9 cellular contexts compared by ENCODE assay signal in the genomic region with DNA sequence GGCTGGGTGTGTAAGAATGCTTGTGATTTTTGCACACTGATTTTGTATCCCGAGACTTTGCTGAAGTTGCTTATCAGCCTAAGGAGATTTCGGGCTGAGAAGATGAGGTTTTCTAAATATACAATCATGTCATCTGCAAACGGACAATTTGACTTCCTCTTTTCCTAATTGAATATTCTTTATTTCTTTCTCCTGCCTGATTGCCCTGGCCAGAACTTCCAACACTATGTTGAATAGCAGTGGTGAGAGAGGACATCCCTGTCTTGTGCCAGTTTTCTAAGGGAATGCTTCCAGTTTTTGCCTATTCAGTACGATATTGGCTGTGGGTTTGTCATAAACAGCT. TPM values are rescaled to one million over a fixed set of nuclear protein-coding genes. Genes with fewer than 3 reads are reported as not detected.
DNase-seq lines count a peak whose midpoint lies in the region; ATAC-seq and TF ChIP-seq lines count a peak whose summit lies in the region.
"Not testable (repeated sequence)": the region's sequence is repeated elsewhere in the genome, so short reads cannot be mapped to it uniquely, and the experiment has no call there.
"Had no signal": no experiment of that assay in that cellular context is flagged by ENCODE, and none has a peak within 500 bp of the region (broad histone marks: within the 10 kb centered on the region; RNA-seq: fewer than 3 reads in every experiment).

No MANE protein-coding gene starts in this region.

- 36% methylated on average over 4 of the region's 4 CpGs for WGBS in SK-N-SH (ENCODE audit: low lambda C conversion rate)
- WGBS in endodermal cell (ENCODE audit: insufficient coverage in 1 of 2, insufficient read length in 1 of 2), 2 experiments = 52 to 58% methylated on average over 3 to 4 of the region's 4 CpGs

- H3F3A ChIP-seq in SK-N-SH (replicated peaks; ENCODE audit: insufficient read depth) = not testable (repeated sequence)
- peaks cover 14% of the 10 kb centered on the region for H3F3A ChIP-seq in neural progenitor cell (ENCODE audit: low read depth)

- not testable (repeated sequence) for TF ChIP-seq RAD21 in SK-N-SH (IDR thresholded peaks at IDR 0.05; ENCODE audit: low read length)

- H3K27ac ChIP-seq in BLaER1 (peak overlapping the region; percentile 83), SK-N-SH (ENCODE audit: low read depth in 2 of 2, low read length in 1 of 2) (peak overlapping the region in 1 of 2 experiments; percentile 28; a peak in 1 of 4 replicates)
- H3K27ac ChIP-seq in endodermal cell (ENCODE audit: low read depth, low read length); neural progenitor cell; stomach smooth muscle (ENCODE audit: low read length): not testable (repeated sequence)

- H3K9me2 ChIP-seq in SK-N-SH = not testable (repeated sequence)

- H3K4me2 ChIP-seq in BLaER1 = peak overlapping the region; percentile 94
- peak overlapping the region; percentile 66 for H3K4me2 ChIP-seq in SK-N-SH
- peak overlapping the region; percentile 83 for H3K4me2 ChIP-seq in neural progenitor cell

- not testable (repeated sequence) for H3K79me2 ChIP-seq in SK-N-SH (ENCODE audit: insufficient read depth)
- peaks cover 37% of the 10 kb centered on the region for H3K79me2 ChIP-seq in neural progenitor cell (ENCODE audit: low read depth)

- CTCF ChIA-PET in SK-N-SH (lab: Yijun Ruan, JAX) = not testable (repeated sequence)

- peaks cover 19% of the 10 kb centered on the region; the same call in 1 of the 2 replicates for H3K36me3 Mint-ChIP-seq in HFFc6 (ENCODE audit: low read depth)
- H3K36me3 Mint-ChIP-seq in activated naive CD8-positive, alpha-beta T cell treated with anti-CD3 and anti-CD28 coated beads, Interleukin-2, amount 10 ng/mL, durations not matched to agents 7 days and 5 days; neural progenitor cell: not testable (repeated sequence)
- H3K36me3 Mint-ChIP-seq in endodermal cell (ENCODE audit: low read depth) = peaks cover 34% of the 10 kb centered on the region

- H2AFZ ChIP-seq in SK-N-SH (ENCODE audit: low read depth) (peak overlapping the region; percentile 88), neural progenitor cell (replicated peaks) (peak overlapping the region; percentile 94)

- not testable (repeated sequence) for H3K9me3 Mint-ChIP-seq in HFFc6; activated naive CD8-positive, alpha-beta T cell treated with anti-CD3 and anti-CD28 coated beads, Interleukin-2, amount 10 ng/mL, durations not matched to agents 7 days and 5 days
- peaks cover 19% of the 10 kb centered on the region for H3K9me3 Mint-ChIP-seq in endodermal cell
- H3K9me3 Mint-ChIP-seq in neural progenitor cell = peaks cover 33% of the 10 kb centered on the region

- peaks cover 13% of the 10 kb centered on the region for H3K9me3 ChIP-seq in BLaER1
- not testable (repeated sequence) for H3K9me3 ChIP-seq in SK-N-SH; endodermal cell (ENCODE audit: control insufficient read depth, low read length); iPS-18c (ENCODE audit: control insufficient read depth, insufficient read depth, low read length); neural progenitor cell (ENCODE audit: low read depth); stomach smooth muscle (ENCODE audit: control insufficient read depth in 2 of 2, low read length in 2 of 2)

- not testable (repeated sequence) for H4K20me1 ChIP-seq in BLaER1; SK-N-SH (ENCODE audit: insufficient read depth); neural progenitor cell (ENCODE audit: low read depth)

- ATAC-seq in activated naive CD8-positive, alpha-beta T cell treated with anti-CD3 and anti-CD28 coated beads, Interleukin-2, amount 10 ng/mL, durations not matched to agents 7 days and 5 days (ENCODE audit: low read depth) = not testable (repeated sequence)

- H3K27me3 ChIP-seq in BLaER1; SK-N-SH (ENCODE audit: insufficient read depth); endodermal cell (ENCODE audit: control insufficient read depth, insufficient read depth, low read length, poor library complexity, severe bottlenecking); neural progenitor cell: not testable (repeated sequence)
- H3K27me3 ChIP-seq in stomach smooth muscle (ENCODE audit: control insufficient read depth in 1 of 2, insufficient read depth in 2 of 2, low read length in 2 of 2) = peaks cover 9 to 10% of the 10 kb centered on the region in 2 donors

- POLR2A ChIA-PET in SK-N-SH (lab: Yijun Ruan, JAX); activated naive CD8-positive, alpha-beta T cell treated with anti-CD3 and anti-CD28 coated beads, Interleukin-2, amount 10 ng/mL, durations not matched to agents 7 days and 5 days (lab: Charles Lee): not testable (repeated sequence)

- H3K9ac ChIP-seq in BLaER1 (peak overlapping the region; percentile 86), SK-N-SH (peak overlapping the region; percentile 50), stomach smooth muscle (ENCODE audit: low read length in 2 of 2) (peak overlapping the region; percentile 56 to 76)
- not testable (repeated sequence) for H3K9ac ChIP-seq in endodermal cell (ENCODE audit: extremely low read depth, low read length, poor library complexity, severe bottlenecking); neural progenitor cell

- TF ChIP-seq EP300 in SK-N-SH (IDR thresholded peaks at IDR 0.05; ENCODE audit: borderline replicate concordance in 1 of 2, low read depth in 1 of 2, low read length in 1 of 2) = not testable (repeated sequence)

- peak overlapping the region; percentile 96 for H3K4me3 Mint-ChIP-seq in HFFc6
- peak overlapping the region; percentile 96 for H3K4me3 Mint-ChIP-seq in activated naive CD8-positive, alpha-beta T cell treated with anti-CD3 and anti-CD28 coated beads, Interleukin-2, amount 10 ng/mL, durations not matched to agents 7 days and 5 days
- peak overlapping the region; percentile 91 for H3K4me3 Mint-ChIP-seq in endodermal cell
- H3K4me3 Mint-ChIP-seq in neural progenitor cell = peak overlapping the region; percentile 85

- H3K4me1 Mint-ChIP-seq in HFFc6 (ENCODE audit: low read depth) (peaks cover 31% of the 10 kb centered on the region), endodermal cell (peaks cover 11% of the 10 kb centered on the region)
- H3K4me1 Mint-ChIP-seq in activated naive CD8-positive, alpha-beta T cell treated with anti-CD3 and anti-CD28 coated beads, Interleukin-2, amount 10 ng/mL, durations not matched to agents 7 days and 5 days = peaks cover 31% of the 10 kb centered on the region
- not testable (repeated sequence) for H3K4me1 Mint-ChIP-seq in neural progenitor cell

- not testable (repeated sequence) for TF ChIP-seq CTCF in HFFc6 (IDR thresholded peaks at IDR 0.05); SK-N-SH (IDR thresholded peaks at IDR 0.05); endodermal cell (conservative IDR thresholded peaks at IDR 0.05); neural progenitor cell (IDR thresholded peaks at IDR 0.05)

- H3K4me1 ChIP-seq in BLaER1 (peaks cover 41% of the 10 kb centered on the region), stomach smooth muscle (ENCODE audit: control insufficient read depth, insufficient read depth, low read length) (peaks cover 11% of the 10 kb centered on the region)
- H3K4me1 ChIP-seq in SK-N-SH (ENCODE audit: control insufficient read depth in 1 of 2, insufficient read depth in 2 of 2, low read depth in 1 of 2, low read length in 1 of 2); endodermal cell (ENCODE audit: control insufficient read depth, insufficient read depth, low read length); neural progenitor cell: not testable (repeated sequence)

- H3K36me3 ChIP-seq in BLaER1; SK-N-SH (replicated peaks in 1 of 2; ENCODE audit: control insufficient read depth in 1 of 2, insufficient read depth in 2 of 2, low read length in 1 of 2); endodermal cell (ENCODE audit: control insufficient read depth, insufficient read depth, low read length); neural progenitor cell; stomach smooth muscle (ENCODE audit: control insufficient read depth in 2 of 2, insufficient read depth in 2 of 2, low read length in 2 of 2): not testable (repeated sequence)

- peak overlapping the region; percentile 97 for H3K27ac Mint-ChIP-seq in HFFc6
- H3K27ac Mint-ChIP-seq in activated naive CD8-positive, alpha-beta T cell treated with anti-CD3 and anti-CD28 coated beads, Interleukin-2, amount 10 ng/mL, durations not matched to agents 7 days and 5 days = peak overlapping the region; percentile 85
- peak overlapping the region; percentile 90 for H3K27ac Mint-ChIP-seq in endodermal cell
- H3K27ac Mint-ChIP-seq in neural progenitor cell = not testable (repeated sequence)

- not testable (repeated sequence) for DNase-seq in HFFc6; SK-N-SH; activated naive CD8-positive, alpha-beta T cell treated with anti-CD3 and anti-CD28 coated beads, Interleukin-2, amount 10 ng/mL, durations not matched to agents 7 days and 5 days; endodermal cell; neural progenitor cell (ENCODE audit: low spot score)

- H3K4me3 ChIP-seq in BLaER1 (peak overlapping the region; percentile 80), SK-N-SH (ENCODE audit: low read depth in 2 of 2, low read length in 1 of 2) (peak overlapping the region; percentile 51 to 65), endodermal cell (ENCODE audit: low read length) (peak overlapping the region; percentile 83), iPS-18c (ENCODE audit: insufficient read depth, low read depth, low read length) (peak overlapping the region; percentile 74; the same call in 1 of the 2 replicates), neural progenitor cell (peak overlapping the region; percentile 57), stomach smooth muscle (ENCODE audit: low read length in 2 of 2) (peak overlapping the region; percentile 75 to 91)

- not testable (repeated sequence) for H3K27me3 Mint-ChIP-seq in HFFc6 (ENCODE audit: insufficient read depth)
- peaks cover 45% of the 10 kb centered on the region for H3K27me3 Mint-ChIP-seq in activated naive CD8-positive, alpha-beta T cell treated with anti-CD3 and anti-CD28 coated beads, Interleukin-2, amount 10 ng/mL, durations not matched to agents 7 days and 5 days
- peaks cover 35% of the 10 kb centered on the region for H3K27me3 Mint-ChIP-seq in endodermal cell (ENCODE audit: insufficient read depth)
- H3K27me3 Mint-ChIP-seq in neural progenitor cell (ENCODE audit: insufficient read depth, low read depth) = peaks cover 14% of the 10 kb centered on the region

RNA-seq across cellular contexts. Expression of gene DPPA5, which starts 43.6 kb away (rescaled TPM):
- not detected for total RNA-seq in HFFc6 (2021; fragmentation: NEBNext Ultra II Directional; extraction: Animal tissue kit (Norgen Biotek cat#: 25700))
- polyA plus RNA-seq in SK-N-SH (2012; rRNA removed) = not detected in 2 replicates
- polyA plus RNA-seq in SK-N-SH (2012; cell fraction: cytosol; rRNA removed) = not detected in 2 replicates
- polyA plus RNA-seq in SK-N-SH (2012; cell fraction: nucleus; rRNA removed) = not detected in 2 replicates
- not detected for total RNA-seq in activated naive CD8-positive, alpha-beta T cell treated with anti-CD3 and anti-CD28 coated beads, Interleukin-2, amount 10 ng/mL, durations not matched to agents 7 days and 5 days
- total RNA-seq in endodermal cell (not detected), neural progenitor cell (ENCODE audit: low replicate concordance) (not detected in 2 replicates)
- polyA plus RNA-seq in endodermal cell (2013, experiment 1 of 2) = not detected
- polyA plus RNA-seq in endodermal cell (2013, experiment 2 of 2) = not detected
- total RNA-seq: glomerular endothelial cell had no signal

RNA-seq across cellular contexts. Expression of gene KHDC1, which starts 47.5 kb away (rescaled TPM):
- 1 to 10 TPM; 4.8 to 6.3 (median 5.9) TPM for total RNA-seq in HFFc6 (2021; fragmentation: NEBNext Ultra II Directional; extraction: Animal tissue kit (Norgen Biotek cat#: 25700))
- 6.0 and 6.6 TPM in 2 replicates for polyA plus RNA-seq in SK-N-SH (2012; rRNA removed)
- polyA plus RNA-seq in SK-N-SH (2012; cell fraction: cytosol; rRNA removed) = 5.0 TPM in 2 replicates
- polyA plus RNA-seq in SK-N-SH (2012; cell fraction: nucleus; rRNA removed) = 9.7 and 10.2 TPM in 2 replicates
- 1 to 10 TPM; 3.2 to 5.0 TPM for total RNA-seq in activated naive CD8-positive, alpha-beta T cell treated with anti-CD3 and anti-CD28 coated beads, Interleukin-2, amount 10 ng/mL, durations not matched to agents 7 days and 5 days
- total RNA-seq in endodermal cell (1 to 10 TPM; 5.4 to 7.1 TPM), neural progenitor cell (ENCODE audit: low replicate concordance) (7.0 and 13.2 TPM in 2 replicates)
- polyA plus RNA-seq in endodermal cell (2013, experiment 1 of 2) = 6.2 TPM
- 5.6 TPM for polyA plus RNA-seq in endodermal cell (2013, experiment 2 of 2)

RNA-seq across cellular contexts. Expression of gene KHDC3L, which starts 52.0 kb away (rescaled TPM):
- not detected for total RNA-seq in HFFc6 (2021; fragmentation: NEBNext Ultra II Directional; extraction: Animal tissue kit (Norgen Biotek cat#: 25700))
- not detected in 2 replicates for polyA plus RNA-seq in SK-N-SH (2012; rRNA removed)
- polyA plus RNA-seq in SK-N-SH (2012; cell fraction: cytosol; rRNA removed) = not detected in 2 replicates
- polyA plus RNA-seq in SK-N-SH (2012; cell fraction: nucleus; rRNA removed) = 0.05 and 0.33 TPM in 2 replicates
- not detected for total RNA-seq in activated naive CD8-positive, alpha-beta T cell treated with anti-CD3 and anti-CD28 coated beads, Interleukin-2, amount 10 ng/mL, durations not matched to agents 7 days and 5 days
- total RNA-seq in endodermal cell (not detected), neural progenitor cell (ENCODE audit: low replicate concordance) (not detected in 2 replicates)
- polyA plus RNA-seq in endodermal cell (2013, experiment 1 of 2) = not detected
- not detected for polyA plus RNA-seq in endodermal cell (2013, experiment 2 of 2)
- total RNA-seq: glomerular endothelial cell had no signal

RNA-seq across cellular contexts. Expression of gene OOEP, which starts 59.2 kb away (rescaled TPM):
- not detected for total RNA-seq in HFFc6 (2021; fragmentation: NEBNext Ultra II Directional; extraction: Animal tissue kit (Norgen Biotek cat#: 25700))
- not detected in 2 replicates for polyA plus RNA-seq in SK-N-SH (2012; rRNA removed)
- polyA plus RNA-seq in SK-N-SH (2012; cell fraction: cytosol; rRNA removed) = not detected in 2 replicates
- not detected in 2 replicates for polyA plus RNA-seq in SK-N-SH (2012; cell fraction: nucleus; rRNA removed)
- 1 to 10 TPM; 1.1 to 1.4 TPM for total RNA-seq in activated naive CD8-positive, alpha-beta T cell treated with anti-CD3 and anti-CD28 coated beads, Interleukin-2, amount 10 ng/mL, durations not matched to agents 7 days and 5 days
- total RNA-seq in endodermal cell (not detected), neural progenitor cell (ENCODE audit: low replicate concordance) (not detected in 2 replicates)
- polyA plus RNA-seq in endodermal cell (2013, experiment 1 of 2) = not detected
- not detected for polyA plus RNA-seq in endodermal cell (2013, experiment 2 of 2)
- total RNA-seq: glomerular endothelial cell had no signal
